Comparison of ENCODE assay signal across 8 cellular contexts in the genomic region with DNA sequence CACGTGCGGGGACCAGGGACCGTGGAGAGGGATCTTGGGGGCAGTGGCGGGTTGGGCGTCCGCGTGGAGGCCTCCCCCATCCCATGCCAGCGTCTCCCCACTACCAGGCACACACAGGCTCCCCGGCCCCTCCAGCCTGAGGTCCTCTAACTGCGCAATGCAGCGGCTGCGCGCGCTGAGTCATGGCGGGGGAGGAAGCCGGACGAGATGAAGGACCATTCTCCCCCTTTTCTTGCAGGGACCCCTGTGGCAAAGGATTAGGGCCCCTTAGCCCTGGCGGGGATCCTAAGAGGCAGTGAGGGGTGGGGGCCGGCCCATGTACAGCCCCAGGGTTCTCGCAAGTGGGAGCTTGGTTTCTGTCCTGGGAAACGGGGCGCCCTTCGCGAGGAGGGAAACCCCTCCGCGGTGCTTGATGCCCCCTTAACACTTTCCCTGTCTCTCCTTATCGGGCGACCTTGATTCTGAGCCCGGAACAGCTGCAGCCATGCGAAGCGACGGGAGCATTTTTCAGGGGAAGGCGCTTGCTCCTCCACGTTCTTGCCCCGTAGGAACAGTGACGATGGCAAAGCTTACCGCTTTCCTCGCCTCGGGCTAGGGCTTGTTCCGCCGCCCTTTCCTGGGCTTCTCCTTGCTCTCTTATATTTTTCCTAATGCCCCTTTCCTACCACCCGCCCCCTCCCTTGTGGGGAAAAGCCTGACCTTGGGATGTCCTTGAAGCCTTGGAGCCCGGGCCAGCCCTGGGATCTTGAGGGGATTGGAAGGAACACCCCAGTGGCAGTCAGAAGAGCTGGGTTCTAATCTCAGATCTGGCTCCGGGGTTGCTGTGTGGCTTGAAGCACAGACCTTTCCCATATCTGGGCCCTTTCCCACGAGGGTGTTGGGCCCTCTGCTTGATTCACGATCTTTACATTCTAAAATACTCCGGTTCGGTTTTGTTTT. TPM values are rescaled to one million over a fixed set of nuclear protein-coding genes. Genes with fewer than 3 reads are reported as not detected.
DNase-seq lines count a peak whose midpoint lies in the region; ATAC-seq and TF ChIP-seq lines count a peak whose summit lies in the region.

No MANE protein-coding gene starts in this region.

- H3K4me1 ChIP-seq in HUES6 (ENCODE audit: control insufficient read depth, insufficient read depth, low read length), result peaks cover 21% of the 10 kb centered on the region
- H3K4me1 ChIP-seq in foreskin keratinocyte, result peaks cover 7% of the 10 kb centered on the region
- peaks cover 40% of the 10 kb centered on the region for H3K4me1 ChIP-seq in parathyroid adenoma

- H3K27ac ChIP-seq in HUES6 (ENCODE audit: low read depth, low read length), result peak overlapping the region; percentile 86
- H3K27ac ChIP-seq in foreskin keratinocyte, result peak overlapping the region; percentile 55
- peak overlapping the region; percentile 99 for H3K27ac ChIP-seq in parathyroid adenoma

- peaks cover 70% of the 10 kb centered on the region for H3K36me3 Mint-ChIP-seq in activated T-cell treated with anti-CD3 and anti-CD28 coated beads, Interleukin-2, amount 50 U/mL, for 24 hours (ENCODE audit: low read depth)

- peak overlapping the region; percentile 99 for H3K9ac ChIP-seq in HUES6 (ENCODE audit: low read length)
- peak overlapping the region; percentile 98 for H3K9ac ChIP-seq in parathyroid adenoma

- peak overlapping the region; percentile 64 for H3K4me2 ChIP-seq in parathyroid adenoma (ENCODE audit: low read length)

- DNase-seq in COLO668 (lab: John Stamatoyannopoulos, UW; ENCODE audit: unreplicated experiment), result peak; percentile 41
- no peak for DNase-seq in activated T-cell treated with anti-CD3 and anti-CD28 coated beads, Interleukin-2, amount 50 U/mL, for 24 hours
- DNase-seq in foreskin keratinocyte, result peak in 1 of 2 donors; percentile 42

- no peaks in the 10 kb centered on the region for H3K27me3 Mint-ChIP-seq in activated T-cell treated with anti-CD3 and anti-CD28 coated beads, Interleukin-2, amount 50 U/mL, for 24 hours

- H3K36me3 ChIP-seq in HUES6 (ENCODE audit: control insufficient read depth, insufficient read depth, low read length), result peaks cover 55% of the 10 kb centered on the region
- H3K36me3 ChIP-seq in parathyroid adenoma (ENCODE audit: control insufficient read depth, insufficient read depth, low read length), result peaks cover 5% of the 10 kb centered on the region

- peaks cover 47% of the 10 kb centered on the region for H3K4me1 Mint-ChIP-seq in activated T-cell treated with anti-CD3 and anti-CD28 coated beads, Interleukin-2, amount 50 U/mL, for 24 hours (ENCODE audit: low read depth)

- H3K9me3 ChIP-seq in HUES6 (ENCODE audit: control insufficient read depth, insufficient read depth, low read depth, low read length), result no peaks in the 10 kb centered on the region
- H3K9me3 ChIP-seq in parathyroid adenoma (ENCODE audit: control insufficient read depth, low read length), result no peaks in the 10 kb centered on the region

- peaks cover 37% of the 10 kb centered on the region for H3K79me2 ChIP-seq in parathyroid adenoma

- ATAC-seq in foreskin keratinocyte (peak; percentile 18), GM21447 (IDR thresholded peaks at IDR 0.05; ENCODE audit: unreplicated experiment) (no peak), HG03280 (IDR thresholded peaks at IDR 0.05; ENCODE audit: unreplicated experiment) (no peak), HG02798 (IDR thresholded peaks at IDR 0.05; ENCODE audit: poor library complexity, unreplicated experiment) (no peak)

- H3K4me3 ChIP-seq in HUES6 (ENCODE audit: low read depth, low read length) (peak overlapping the region; percentile 100), parathyroid adenoma (ENCODE audit: low read depth, low read length) (peak overlapping the region; percentile 100)

- peak overlapping the region; percentile 99 for H3K4me3 Mint-ChIP-seq in activated T-cell treated with anti-CD3 and anti-CD28 coated beads, Interleukin-2, amount 50 U/mL, for 24 hours

- H3K9me3 Mint-ChIP-seq in activated T-cell treated with anti-CD3 and anti-CD28 coated beads, Interleukin-2, amount 50 U/mL, for 24 hours, result no peaks in the 10 kb centered on the region

- no peak for TF ChIP-seq CTCF in foreskin keratinocyte (conservative IDR thresholded peaks at IDR 0.05)
- TF ChIP-seq CTCF in parathyroid adenoma (IDR thresholded peaks at IDR 0.05), result no peak

- no peaks in the 10 kb centered on the region for H3K27me3 ChIP-seq in HUES6 (ENCODE audit: control insufficient read depth, insufficient read depth, low read length)
- no peaks in the 10 kb centered on the region for H3K27me3 ChIP-seq in foreskin keratinocyte
- no peaks in the 10 kb centered on the region for H3K27me3 ChIP-seq in parathyroid adenoma (ENCODE audit: control insufficient read depth, insufficient read depth, low read length)

- H2AFZ ChIP-seq in parathyroid adenoma, result peak overlapping the region; percentile 70

- H3K27ac Mint-ChIP-seq in activated T-cell treated with anti-CD3 and anti-CD28 coated beads, Interleukin-2, amount 50 U/mL, for 24 hours, result peak overlapping the region; percentile 99

RNA-seq across cellular contexts. Expression of a gene that starts 0.7 kb away (rescaled TPM):
- total RNA-seq in foreskin keratinocyte, result 1,171 and 1,282 TPM in 2 replicates
- polyA plus RNA-seq in foreskin keratinocyte, result 1,433 and 1,464 TPM in 2 replicates

RNA-seq across cellular contexts. Expression of a gene that starts 9.6 kb away (rescaled TPM):
- total RNA-seq in foreskin keratinocyte, result 133 and 147 TPM in 2 replicates
- 166 and 169 TPM in 2 replicates for polyA plus RNA-seq in foreskin keratinocyte

RNA-seq across cellular contexts. Expression of a gene that starts 25.5 kb away (rescaled TPM):
- total RNA-seq in foreskin keratinocyte, result 1.3 and 1.7 TPM in 2 replicates
- polyA plus RNA-seq in foreskin keratinocyte, result 2.0 and 2.9 TPM in 2 replicates

RNA-seq across cellular contexts. Expression of a gene that starts 29.8 kb away (rescaled TPM):
- 22.1 and 25.4 TPM in 2 replicates for total RNA-seq in foreskin keratinocyte
- polyA plus RNA-seq in foreskin keratinocyte, result 29.6 and 43.1 TPM in 2 replicates

RNA-seq across cellular contexts. Expression of a gene that starts 35.1 kb away (rescaled TPM):
- 0.07 TPM in 1 of 2 replicates, not detected in the other for total RNA-seq in foreskin keratinocyte
- not detected in 2 replicates for polyA plus RNA-seq in foreskin keratinocyte
